In genomic region chr4:52783069-52783468, GRCh38 we compare ENCODE assay signal across 18 cellular contexts. TPM values are rescaled to one million over a fixed set of nuclear protein-coding genes. Genes with fewer than 3 reads are reported as not detected.
DNase-seq lines count a peak whose midpoint lies in the region; ATAC-seq, FAIRE-seq and TF ChIP-seq lines count a peak whose summit lies in the region.
"Had no signal": no experiment of that assay in that cellular context is flagged by ENCODE, and none has a peak within 500 bp of the region (broad histone marks: within the 10 kb centered on the region; RNA-seq: fewer than 3 reads in every experiment).

No MANE protein-coding gene starts in this region.

- no peak for TF ChIP-seq CTCF in GM23338 (conservative IDR thresholded peaks at IDR 0.05; ENCODE audit: low read depth in 2 of 2)
- no peak for TF ChIP-seq CTCF in bronchial epithelial cell (IDR thresholded peaks at IDR 0.05; ENCODE audit: insufficient read depth, low read length, severe bottlenecking)
- no peak for TF ChIP-seq CTCF in esophagus muscularis mucosa (IDR thresholded peaks at IDR 0.05)
- no peak for TF ChIP-seq CTCF in neural crest cell (conservative IDR thresholded peaks at IDR 0.05)
- TF ChIP-seq CTCF in BE2C (IDR thresholded peaks at IDR 0.05; ENCODE audit: low read depth, low read length) = no peak
- TF ChIP-seq CTCF in testis (IDR thresholded peaks at IDR 0.05) = no peak

- no peak for FAIRE-seq in bronchial epithelial cell (lab: Jason Lieb, UNC)
- FAIRE-seq: A204.1 had no signal

- H3K9me3 Mint-ChIP-seq in GM23338 = peaks cover 7% of the 10 kb centered on the region; the same call in 2 of the 3 replicates
- peaks cover 5% of the 10 kb centered on the region for H3K9me3 Mint-ChIP-seq in neural crest cell

- H3K27ac Mint-ChIP-seq in GM23338 (no peak overlapping the region), neural crest cell (ENCODE audit: unreplicated experiment) (peak overlapping the region; percentile 39)
- H3K27ac Mint-ChIP-seq: CD14-positive monocyte had no signal

- DNase-seq in GM23338 (ENCODE audit: low spot score) (no peak), bronchial epithelial cell (ENCODE audit: low read depth) (peak; percentile 75), esophagus muscularis mucosa (ENCODE audit: extremely low spot score) (peak; percentile 84), neural crest cell (ENCODE audit: low read depth, low spot score) (no peak), BE2C (no peak), testis (no peak)
- DNase-seq: ACHN; AML-193; CD4-positive, alpha-beta memory T cell; DMS153; DMS79 treated with DMSO at 0.1 percent for 48 hours; GF-D8 had no signal

- no peak overlapping the region for H3K4me2 ChIP-seq in GM23338
- H3K4me2 ChIP-seq: BLaER1 had no signal

- H3K9me2 ChIP-seq in GM23338 (ENCODE audit: insufficient read depth) = peaks cover 16% of the 10 kb centered on the region

- no peak for TF ChIP-seq EP300 in esophagus muscularis mucosa (IDR thresholded peaks at IDR 0.05)

- H3K4me1 ChIP-seq in GM23338 (ENCODE audit: insufficient read depth) (no peaks in the 10 kb centered on the region), esophagus muscularis mucosa (no peaks in the 10 kb centered on the region), BE2C (no peaks in the 10 kb centered on the region), testis (no peaks in the 10 kb centered on the region)
- H3K4me1 ChIP-seq: BLaER1, HAP-1 had no signal

- no peaks in the 10 kb centered on the region for H3K36me3 Mint-ChIP-seq in GM23338 (ENCODE audit: low read depth)
- H3K36me3 Mint-ChIP-seq in neural crest cell (ENCODE audit: low read depth) = no peaks in the 10 kb centered on the region
- H3K36me3 Mint-ChIP-seq: CD14-positive monocyte; CD4-positive, alpha-beta memory T cell had no signal

- no peaks in the 10 kb centered on the region for H4K20me1 ChIP-seq in GM23338 (replicated peaks; ENCODE audit: insufficient read depth)
- H4K20me1 ChIP-seq: BLaER1 had no signal

- no peak overlapping the region for H3K27ac ChIP-seq in GM23338 (ENCODE audit: low read depth)
- no peak overlapping the region for H3K27ac ChIP-seq in esophagus muscularis mucosa (replicated peaks in 1 of 4)
- no peak overlapping the region for H3K27ac ChIP-seq in testis
- H3K27ac ChIP-seq: BLaER1 had no signal

- H3K27me3 ChIP-seq in GM23338 (ENCODE audit: insufficient read depth) (no peaks in the 10 kb centered on the region), bronchial epithelial cell (ENCODE audit: control insufficient read depth, insufficient read depth, low read length) (no peaks in the 10 kb centered on the region), esophagus muscularis mucosa (no peaks in the 10 kb centered on the region), BE2C (no peaks in the 10 kb centered on the region), testis (no peaks in the 10 kb centered on the region)
- H3K27me3 ChIP-seq: BLaER1 had no signal

- no peaks in the 10 kb centered on the region for H3F3A ChIP-seq in GM23338 (replicated peaks; ENCODE audit: low read depth)

- WGBS in esophagus muscularis mucosa = 95% methylated on average over 4 of the region's 4 CpGs
- 92 to 94% methylated on average over 4 of the region's 4 CpGs for WGBS in testis, 2 donors

- intact Hi-C loops in esophagus muscularis mucosa (cut with DNase I) = no loop called here
- intact Hi-C loops in testis (cut with DNase I; ENCODE audit: low total_unique reads) = no loop called here

- ATAC-seq in GM23338 = no peak
- no peak for ATAC-seq in GM21381 (IDR thresholded peaks at IDR 0.05; ENCODE audit: unreplicated experiment)

- no peak overlapping the region for H3K4me3 ChIP-seq in GM23338
- no peak overlapping the region for H3K4me3 ChIP-seq in bronchial epithelial cell (ENCODE audit: low read depth, low read length)
- no peak overlapping the region for H3K4me3 ChIP-seq in esophagus muscularis mucosa
- no peak overlapping the region for H3K4me3 ChIP-seq in BE2C (ENCODE audit: low read depth, low read length)
- no peak overlapping the region for H3K4me3 ChIP-seq in testis
- H3K4me3 ChIP-seq: BLaER1, HAP-1 had no signal

- H3K9me3 ChIP-seq in esophagus muscularis mucosa (no peaks in the 10 kb centered on the region), BE2C (no peaks in the 10 kb centered on the region), testis (no peaks in the 10 kb centered on the region)
- H3K9me3 ChIP-seq: BLaER1, HAP-1 had no signal

- H3K4me3 Mint-ChIP-seq in GM23338 (no peak overlapping the region), neural crest cell (no peak overlapping the region)
- H3K4me3 Mint-ChIP-seq: CD14-positive monocyte; CD4-positive, alpha-beta memory T cell had no signal

- H3K36me3 ChIP-seq in GM23338 (ENCODE audit: insufficient read depth) = no peaks in the 10 kb centered on the region
- no peaks in the 10 kb centered on the region for H3K36me3 ChIP-seq in bronchial epithelial cell (ENCODE audit: control insufficient read depth, insufficient read depth, low read length)
- H3K36me3 ChIP-seq in esophagus muscularis mucosa = no peaks in the 10 kb centered on the region
- H3K36me3 ChIP-seq in BE2C = no peaks in the 10 kb centered on the region
- no peaks in the 10 kb centered on the region for H3K36me3 ChIP-seq in testis (ENCODE audit: low read depth, missing control alignments)
- H3K36me3 ChIP-seq: BLaER1, HAP-1 had no signal

- no peak for TF ChIP-seq POLR2A in esophagus muscularis mucosa (IDR thresholded peaks at IDR 0.05; ENCODE audit: low read depth)
- no peak for TF ChIP-seq POLR2A in testis (IDR thresholded peaks at IDR 0.05)

- peak overlapping the region; percentile 59; the same call in 1 of the 2 replicates for H2AFZ ChIP-seq in GM23338

- no peaks in the 10 kb centered on the region for H3K79me2 ChIP-seq in GM23338 (replicated peaks; ENCODE audit: insufficient read depth)

- no peaks in the 10 kb centered on the region for H3K4me1 Mint-ChIP-seq in GM23338
- H3K4me1 Mint-ChIP-seq in neural crest cell = no peaks in the 10 kb centered on the region
- H3K4me1 Mint-ChIP-seq: CD14-positive monocyte; CD4-positive, alpha-beta memory T cell had no signal

- H3K27me3 Mint-ChIP-seq in GM23338 (ENCODE audit: insufficient read depth, low read depth, poor library complexity) (no peaks in the 10 kb centered on the region), neural crest cell (ENCODE audit: low read depth) (no peaks in the 10 kb centered on the region)

TF ChIP-seq in GM23338, 12 proteins besides CTCF, POLR2A, EP300 and RAD21:
- TF ChIP-seq POLR2AphosphoS5 (IDR thresholded peaks at IDR 0.05; ENCODE audit: low read depth) = no peak

RNA-seq across cellular contexts. Expression of gene ERVMER34-1, which starts 31.8 kb away (rescaled TPM):
- 30.9 and 34.1 TPM in 2 replicates for total RNA-seq in GM23338 (2014; rRNA removed; shearing (Covaris generic))
- 14.5 and 15.9 TPM in 2 replicates for polyA plus RNA-seq in GM23338 (2016; fragmentation: Nextera tagmentation; extraction: Ambion mirVana)
- 0.51 and 3.2 TPM in 2 replicates for total RNA-seq in bronchial epithelial cell
- total RNA-seq in esophagus muscularis mucosa = under 1 TPM in 3 of 4 donors, not detected in 1; 0.11 to 0.19 (median 0.17) TPM
- total RNA-seq in neural crest cell = 3.2 and 3.3 TPM in 2 replicates
- not detected for polyA plus RNA-seq in BE2C (2012; ENCODE audit: insufficient read depth, insufficient read length, low read depth)
- 1 to 10 TPM; 2.4 to 3.5 TPM for total RNA-seq in testis
- polyA plus RNA-seq in testis (ENCODE audit: insufficient read depth, low read depth, low replicate concordance) = 2.0 TPM
- total RNA-seq: CD4-positive, alpha-beta memory T cell; H4 had no signal
- polyA plus RNA-seq: CD14-positive monocyte; CD4-positive, alpha-beta memory T cell had no signal

Comparison
In these comparisons a context has a peak if more than half of its experiments do, and no peak if none do; other contexts are left out.
1. DNase-seq: peak in bronchial epithelial cell (single experiment) and esophagus muscularis mucosa (single experiment); none in GM23338 (single experiment), neural crest cell (single experiment), BE2C (single experiment) and testis (single experiment).